In the genomic region with DNA sequence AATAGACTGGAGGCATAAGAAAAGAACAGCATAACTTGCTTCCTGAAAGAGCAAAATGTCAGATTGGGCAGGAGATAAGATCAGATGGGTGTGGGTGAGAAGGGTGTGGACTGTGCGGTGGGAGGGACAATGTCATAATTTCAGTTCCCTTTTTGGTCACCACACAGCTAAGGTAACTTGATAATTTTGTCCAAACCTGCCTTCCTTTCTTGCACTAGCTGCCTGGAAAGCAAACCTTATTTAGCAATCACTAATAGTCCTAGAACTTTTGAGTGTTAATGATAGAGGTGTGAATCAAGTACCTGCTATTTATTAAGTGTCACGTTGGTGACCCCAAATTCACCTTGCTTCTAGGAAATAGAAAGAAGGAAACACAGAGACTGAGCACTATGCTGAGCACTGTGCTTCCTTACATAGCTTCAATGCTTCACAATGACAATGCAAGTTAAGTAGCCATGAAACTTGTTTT, we compare ENCODE assay signal across 8 cellular contexts.
DNase-seq lines count a peak whose midpoint lies in the region; ATAC-seq lines count a peak whose summit lies in the region.

No MANE protein-coding gene starts in this region.

- H3K9ac ChIP-seq in mucosa of rectum (ENCODE audit: low read depth in 1 of 2, low read length in 2 of 2): no peak overlapping the region

- peak overlapping the region; percentile 84 for H3K4me3 Mint-ChIP-seq in T-helper 17 cell

- ATAC-seq in HG03060 (IDR thresholded peaks at IDR 0.05; ENCODE audit: low read depth, unreplicated experiment): peak; percentile 71
- ATAC-seq in T-helper 17 cell: peak; percentile 88

- DNase-seq in GM19240 (ENCODE audit: insufficient read length, low spot score) (peak; percentile 35), T-helper 17 cell (no peak), GOT3 (lab: John Stamatoyannopoulos, UW) (no peak), DMS153 (lab: John Stamatoyannopoulos, UW) (no peak), NCI-H2107 (lab: John Stamatoyannopoulos, UW) (no peak), H7 (no peak)

- no peaks in the 10 kb centered on the region for H3K36me3 ChIP-seq in mucosa of rectum (ENCODE audit: control insufficient read depth in 2 of 2, insufficient read depth in 2 of 2, low read length in 2 of 2)
- H3K36me3 ChIP-seq in H7 (replicated peaks; ENCODE audit: control insufficient read depth, insufficient read depth, low read length): no peaks in the 10 kb centered on the region

- H3K36me3 Mint-ChIP-seq in T-helper 17 cell (ENCODE audit: low read depth): no peaks in the 10 kb centered on the region

- H3K4me1 Mint-ChIP-seq in T-helper 17 cell: peaks cover 59% of the 10 kb centered on the region

- no peak overlapping the region for H3K4me3 ChIP-seq in mucosa of rectum (ENCODE audit: low read length in 2 of 2)
- no peak overlapping the region for H3K4me3 ChIP-seq in H7 (ENCODE audit: insufficient read depth, low read depth, low read length)

- H3K4me1 ChIP-seq in mucosa of rectum (ENCODE audit: control insufficient read depth in 2 of 2, insufficient read depth in 2 of 2, low read length in 2 of 2): peaks cover 12 to 18% of the 10 kb centered on the region in 2 donors

- H3K27me3 Mint-ChIP-seq in T-helper 17 cell: no peaks in the 10 kb centered on the region

- H3K27ac Mint-ChIP-seq in T-helper 17 cell: peak overlapping the region; percentile 96

- H3K9me3 ChIP-seq in T-helper 17 cell (ENCODE audit: control insufficient read depth, low read length, poor library complexity, severe bottlenecking) (no peaks in the 10 kb centered on the region), mucosa of rectum (ENCODE audit: control insufficient read depth in 2 of 2, low read length in 2 of 2) (no peaks in the 10 kb centered on the region)

- H3K27me3 ChIP-seq in mucosa of rectum (ENCODE audit: control insufficient read depth in 2 of 2, insufficient read depth in 2 of 2, low read length in 2 of 2) (no peaks in the 10 kb centered on the region), H7 (ENCODE audit: control insufficient read depth, insufficient read depth, low read length) (no peaks in the 10 kb centered on the region)

- H3K27ac ChIP-seq in mucosa of rectum (ENCODE audit: low read depth in 2 of 2, low read length in 2 of 2): peak overlapping the region; percentile 39 to 49
